In genomic region chr16:70251651-70252354, GRCh38 we compare ENCODE assay signal across 8 cellular contexts. TPM values are rescaled to one million over a fixed set of nuclear protein-coding genes. Genes with fewer than 3 reads are reported as not detected.
DNase-seq lines count a peak whose midpoint lies in the region; ATAC-seq and TF ChIP-seq lines count a peak whose summit lies in the region.

TSS of gene EXOSC6 (minus strand) at chr16:70251940. CDS start at chr16:70251900, 40 bp downstream.

- ATAC-seq in HG02571 (IDR thresholded peaks at IDR 0.05; ENCODE audit: unreplicated experiment): peak; percentile 79

- DNase-seq in GM10248 (ENCODE audit: extremely low spot score) (peak; percentile 96), NAMALWA (ENCODE audit: low spot score) (peak; percentile 96), SK-MEL-5 (ENCODE audit: low read depth, low spot score) (peak; percentile 92), germinal center (ENCODE audit: low spot score) (peak; percentile 94), nucleus accumbens (lab: John Stamatoyannopoulos, UW) (peak; percentile 38 to 96 (median 85)), superior temporal gyrus (ENCODE audit: extremely low spot score) (peak; percentile 92)
- DNase-seq in activated naive CD4-positive, alpha-beta T cell treated with Interleukin-2 at 50 U/mL for 16 hours: peak; percentile 93

- CTCF ChIA-PET in GM10248 (lab: Yijun Ruan, JAX): interaction anchor here (0.8 to 5.8 kb wide), 18 partner anchors 11 to 429 kb away, joined by 3 to 38 read pairs (median 3); partner anchors contain the start of genes AARS1, COG4, DDX19B and SF3B3

- POLR2A ChIA-PET in GM10248 (lab: Yijun Ruan, JAX): interaction anchor here (1.1 to 1.3 kb wide), 2 partner anchors 8 to 37 kb away, joined by 3 to 5 read pairs; partner anchors contain the start of gene AARS1

- TF ChIP-seq CTCF in GM10248 (IDR thresholded peaks at IDR 0.05; ENCODE audit: control extremely low read depth, extremely low read depth, low read depth, missing control alignments): peak; percentile 96

- in situ Hi-C loops in SK-MEL-5 (cut with HindIII; ENCODE audit: low pct_unique_long_range_greater_than_20kb, low sequenced_read_pairs): no loop called here

RNA-seq across cellular contexts. Expression of gene EXOSC6, which starts in this region (rescaled TPM):
- total RNA-seq in SK-MEL-5 (2014; rRNA removed; shearing (Covaris generic)): 32.4 and 36.4 TPM in 2 replicates
- polyA plus RNA-seq in SK-MEL-5 (2015; cell fraction: cytosol; rRNA removed): 37.4 and 39.8 TPM in 2 replicates
- 26.4 and 27.5 TPM in 2 replicates for polyA plus RNA-seq in SK-MEL-5 (2015; cell fraction: nucleus; rRNA removed)

Comparison
In these comparisons a context has a peak if more than half of its experiments do, and no peak if none do; other contexts are left out.
1. Peak in every context shown above with its lines: DNase-seq and ATAC-seq.